ENCODE assay signal across 13 cellular contexts in genomic region chr6:131635384-131636340, GRCh38. TPM values are rescaled to one million over a fixed set of nuclear protein-coding genes. Genes with fewer than 3 reads are reported as not detected.
A peak's percentile ranks its signal among the peaks of the same experiment; 100 is the strongest.
DNase-seq lines count a peak whose midpoint lies in the region; ATAC-seq lines count a peak whose summit lies in the region.
"Had no signal": no experiment of that assay in that cellular context is flagged by ENCODE, and none has a peak within 500 bp of the region (broad histone marks: within the 10 kb centered on the region; RNA-seq: fewer than 3 reads in every experiment).

No MANE protein-coding gene starts in this region.

- H3K27me3 Mint-ChIP-seq in memory B cell: peaks cover 11% of the 10 kb centered on the region
- H3K27me3 Mint-ChIP-seq in activated T-helper 2 cell treated with anti-CD3 and anti-CD28 coated beads, Interferon-gamma antibody, Interleukin-2, Interleukin-4, amounts not matched to agents 10 μg/mL and 5 μg/mL and 100 μg/mL, durations not matched to agents 14 hours and 24 hours and 36 hours (ENCODE audit: low read depth): no peaks in the 10 kb centered on the region
- H3K27me3 Mint-ChIP-seq: central memory CD8-positive, alpha-beta T cell had no signal

- no peaks in the 10 kb centered on the region for H3K36me3 Mint-ChIP-seq in memory B cell
- peaks cover 16% of the 10 kb centered on the region for H3K36me3 Mint-ChIP-seq in activated T-helper 2 cell treated with anti-CD3 and anti-CD28 coated beads, Interferon-gamma antibody, Interleukin-2, Interleukin-4, amounts not matched to agents 10 μg/mL and 5 μg/mL and 100 μg/mL, durations not matched to agents 14 hours and 24 hours and 36 hours (ENCODE audit: low read depth)
- H3K36me3 Mint-ChIP-seq: natural killer cell had no signal

- no peak overlapping the region for H3K4me3 Mint-ChIP-seq in memory B cell
- H3K4me3 Mint-ChIP-seq in activated T-helper 2 cell treated with anti-CD3 and anti-CD28 coated beads, Interferon-gamma antibody, Interleukin-2, Interleukin-4, amounts not matched to agents 10 μg/mL and 5 μg/mL and 100 μg/mL, durations not matched to agents 14 hours and 24 hours and 36 hours (ENCODE audit: low read depth): no peak overlapping the region
- H3K4me3 Mint-ChIP-seq: central memory CD8-positive, alpha-beta T cell; natural killer cell had no signal

- H3K4me1 Mint-ChIP-seq in memory B cell: peaks cover 15% of the 10 kb centered on the region
- H3K4me1 Mint-ChIP-seq in activated T-helper 2 cell treated with anti-CD3 and anti-CD28 coated beads, Interferon-gamma antibody, Interleukin-2, Interleukin-4, amounts not matched to agents 10 μg/mL and 5 μg/mL and 100 μg/mL, durations not matched to agents 14 hours and 24 hours and 36 hours (ENCODE audit: low read depth): peaks cover 14% of the 10 kb centered on the region
- H3K4me1 Mint-ChIP-seq: central memory CD8-positive, alpha-beta T cell; natural killer cell had no signal

- no peak overlapping the region for H3K27ac Mint-ChIP-seq in memory B cell
- H3K27ac Mint-ChIP-seq in activated T-helper 2 cell treated with anti-CD3 and anti-CD28 coated beads, Interferon-gamma antibody, Interleukin-2, Interleukin-4, amounts not matched to agents 10 μg/mL and 5 μg/mL and 100 μg/mL, durations not matched to agents 14 hours and 24 hours and 36 hours: no peak overlapping the region
- H3K27ac Mint-ChIP-seq: natural killer cell had no signal

- no peaks in the 10 kb centered on the region for H3K9me3 Mint-ChIP-seq in memory B cell
- H3K9me3 Mint-ChIP-seq in activated T-helper 2 cell treated with anti-CD3 and anti-CD28 coated beads, Interferon-gamma antibody, Interleukin-2, Interleukin-4, amounts not matched to agents 10 μg/mL and 5 μg/mL and 100 μg/mL, durations not matched to agents 14 hours and 24 hours and 36 hours: no peaks in the 10 kb centered on the region
- H3K9me3 Mint-ChIP-seq: central memory CD8-positive, alpha-beta T cell; natural killer cell had no signal

- DNase-seq in memory B cell (ENCODE audit: low spot score in 2 of 2) (no peak), NCI-H2171 treated with DMSO at 0.1 percent for 48 hours (lab: John Stamatoyannopoulos, UW) (no peak), left ventricle myocardium superior (no peak)
- DNase-seq in activated T-helper 2 cell treated with anti-CD3 and anti-CD28 coated beads, Interferon-gamma antibody, Interleukin-2, Interleukin-4, amounts not matched to agents 10 μg/mL and 5 μg/mL and 100 μg/mL, durations not matched to agents 14 hours and 24 hours and 36 hours (ENCODE audit: low spot score): no peak
- DNase-seq in stimulated activated CD4-positive, alpha-beta T cell treated with anti-CD3 and anti-CD28 coated beads, Interleukin-4, amount 100 ng/mL, for 1 hour: no peak
- DNase-seq: HCEC 1CT, natural killer cell, NCI-H1694 treated with DMSO at 0.1 percent for 48 hours had no signal

- ATAC-seq in GM18873 (IDR thresholded peaks at IDR 0.05; ENCODE audit: low FRiP score, unreplicated experiment) (peak; percentile 85), HG02610 (IDR thresholded peaks at IDR 0.05; ENCODE audit: unreplicated experiment) (peak; percentile 85), HG03521 (IDR thresholded peaks at IDR 0.05; ENCODE audit: unreplicated experiment) (peak; percentile 76), memory B cell (ENCODE audit: low read depth) (peak; percentile 93), left ventricle myocardium superior (no peak)
- ATAC-seq: natural killer cell had no signal

- intact Hi-C loops in activated T-helper 2 cell treated with anti-CD3 and anti-CD28 coated beads, Interferon-gamma antibody, Interleukin-2, Interleukin-4, amounts not matched to agents 10 μg/mL and 5 μg/mL and 100 μg/mL, durations not matched to agents 14 hours and 24 hours and 36 hours (cut with micrococcal nuclease): no loop called here
- intact Hi-C loops in left ventricle myocardium superior (cut with micrococcal nuclease): no loop called here

RNA-seq across cellular contexts. Expression of gene ENPP3, which starts 1.4 kb away (rescaled TPM):
- total RNA-seq in activated T-helper 2 cell treated with anti-CD3 and anti-CD28 coated beads, Interferon-gamma antibody, Interleukin-2, Interleukin-4, amounts not matched to agents 10 μg/mL and 5 μg/mL and 100 μg/mL, durations not matched to agents 14 hours and 24 hours and 36 hours: 16.3 and 18.7 TPM in 2 replicates
- not detected for total RNA-seq in left ventricle myocardium superior
- total RNA-seq: glomerular endothelial cell had no signal

RNA-seq across cellular contexts. Expression of gene MED23, which starts 7.6 kb away (rescaled TPM):
- total RNA-seq in activated T-helper 2 cell treated with anti-CD3 and anti-CD28 coated beads, Interferon-gamma antibody, Interleukin-2, Interleukin-4, amounts not matched to agents 10 μg/mL and 5 μg/mL and 100 μg/mL, durations not matched to agents 14 hours and 24 hours and 36 hours: 40.4 and 43.6 TPM in 2 replicates
- total RNA-seq in left ventricle myocardium superior: 10.9 TPM

Comparison
In these comparisons a context has a peak if more than half of its experiments do, and no peak if none do; other contexts are left out.
1. RNA of gene ENPP3, which starts 1.4 kb away (total RNA-seq): 16.3 to 18.7 TPM in activated T-helper 2 cell treated with anti-CD3 and anti-CD28 coated beads, Interferon-gamma antibody, Interleukin-2, Interleukin-4, amounts not matched to agents 10 μg/mL and 5 μg/mL and 100 μg/mL, durations not matched to agents 14 hours and 24 hours and 36 hours; not detected in left ventricle myocardium superior (single experiment); every median in the first group is over 10 times any median in the second.